In genomic region chr2:197209274-197209673, GRCh38 we compare ENCODE assay signal across 8 cellular contexts.
DNase-seq lines count a peak whose midpoint lies in the region; ATAC-seq and TF ChIP-seq lines count a peak whose summit lies in the region.

No MANE protein-coding gene starts in this region.

- H3K4me3 ChIP-seq in SK-N-SH (ENCODE audit: low read depth in 2 of 2, low read length in 1 of 2) (no peak overlapping the region), hepatocyte (no peak overlapping the region), thymus (ENCODE audit: low read length) (no peak overlapping the region)

- H3K9ac ChIP-seq in SK-N-SH: no peak overlapping the region

- DNase-seq in activated T-cell treated with anti-CD3 and anti-CD28 coated beads, Interleukin-2, amount 50 U/mL, for 24 hours: no peak
- DNase-seq in activated T-cell treated with anti-CD3 and anti-CD28 coated beads, Interleukin-2, amount 50 U/mL, for 1 hour: no peak
- DNase-seq in SK-N-SH (no peak), hepatocyte (ENCODE audit: low spot score) (no peak), Right ventricle myocardium superior (no peak)
- no peak for DNase-seq in stimulated activated naive CD4-positive, alpha-beta T cell treated with Interleukin-2 at 50 U/mL for 16 hours (lab: John Stamatoyannopoulos, UW)

- H2AFZ ChIP-seq in SK-N-SH (ENCODE audit: low read depth) (no peak overlapping the region), hepatocyte (no peak overlapping the region)

- H3F3A ChIP-seq in SK-N-SH (replicated peaks; ENCODE audit: insufficient read depth): no peaks in the 10 kb centered on the region

- H3K4me1 ChIP-seq in SK-N-SH (ENCODE audit: control insufficient read depth in 1 of 2, insufficient read depth in 2 of 2, low read depth in 1 of 2, low read length in 1 of 2) (peaks cover 7 to 30% of the 10 kb centered on the region in 2 experiments; a peak in 3 of 4 replicates), hepatocyte (ENCODE audit: insufficient read depth) (peaks cover 13% of the 10 kb centered on the region), thymus (ENCODE audit: control insufficient read depth, insufficient read depth, low read length) (peaks cover 77% of the 10 kb centered on the region)

- no peak for TF ChIP-seq RAD21 in SK-N-SH (IDR thresholded peaks at IDR 0.05; ENCODE audit: low read length)

- no peaks in the 10 kb centered on the region for H3K36me3 ChIP-seq in SK-N-SH (replicated peaks in 1 of 2; ENCODE audit: control insufficient read depth in 1 of 2, insufficient read depth in 2 of 2, low read length in 1 of 2)
- H3K36me3 ChIP-seq in hepatocyte (replicated peaks; ENCODE audit: insufficient read depth, low read depth): no peaks in the 10 kb centered on the region
- H3K36me3 ChIP-seq in thymus (ENCODE audit: control insufficient read depth, insufficient read depth): no peaks in the 10 kb centered on the region

- H3K79me2 ChIP-seq in SK-N-SH (ENCODE audit: insufficient read depth) (no peaks in the 10 kb centered on the region), hepatocyte (no peaks in the 10 kb centered on the region)

- peaks cover 99% of the 10 kb centered on the region for H3K4me1 Mint-ChIP-seq in activated T-cell treated with anti-CD3 and anti-CD28 coated beads, Interleukin-2, amount 50 U/mL, for 24 hours (ENCODE audit: low read depth)

- H3K9me3 ChIP-seq in SK-N-SH (no peaks in the 10 kb centered on the region), hepatocyte (ENCODE audit: low read depth) (no peaks in the 10 kb centered on the region), thymus (ENCODE audit: control insufficient read depth) (no peaks in the 10 kb centered on the region)

- H3K36me3 Mint-ChIP-seq in activated T-cell treated with anti-CD3 and anti-CD28 coated beads, Interleukin-2, amount 50 U/mL, for 24 hours (ENCODE audit: low read depth): peaks cover 15% of the 10 kb centered on the region

- H4K20me1 ChIP-seq in SK-N-SH (ENCODE audit: insufficient read depth) (no peaks in the 10 kb centered on the region), hepatocyte (ENCODE audit: insufficient read depth, poor library complexity, severe bottlenecking) (no peaks in the 10 kb centered on the region)

- H3K4me2 ChIP-seq in SK-N-SH: no peak overlapping the region
- H3K4me2 ChIP-seq in hepatocyte: no peak overlapping the region

- H3K4me3 Mint-ChIP-seq in activated T-cell treated with anti-CD3 and anti-CD28 coated beads, Interleukin-2, amount 50 U/mL, for 24 hours: peak overlapping the region; percentile 64

- intact Hi-C loops in Right ventricle myocardium superior (cut with DNase I): no loop called here

- ATAC-seq in GM21360 (IDR thresholded peaks at IDR 0.05; ENCODE audit: unreplicated experiment): no peak
- ATAC-seq in Right ventricle myocardium superior (ENCODE audit: poor library complexity): no peak

- H3K27ac ChIP-seq in SK-N-SH (ENCODE audit: low read depth in 2 of 2, low read length in 1 of 2): peak overlapping the region; percentile 11 to 58; a peak in 3 of 4 replicates
- H3K27ac ChIP-seq in hepatocyte: peak overlapping the region; percentile 72
- peak overlapping the region; percentile 96 for H3K27ac ChIP-seq in thymus (ENCODE audit: low read depth)

- WGBS in SK-N-SH (ENCODE audit: low lambda C conversion rate): 77% methylated on average over 2 of the region's 2 CpGs
- 76% methylated on average over 2 of the region's 2 CpGs for WGBS in hepatocyte (ENCODE audit: low lambda C conversion rate, missing lambda C conversion rate)
- 92% methylated on average over 2 of the region's 2 CpGs for whole genome bisulfite sequencing in thymus

- H3K27ac Mint-ChIP-seq in activated T-cell treated with anti-CD3 and anti-CD28 coated beads, Interleukin-2, amount 50 U/mL, for 24 hours: peak overlapping the region; percentile 97

- TF ChIP-seq CTCF in SK-N-SH (IDR thresholded peaks at IDR 0.05) (no peak), hepatocyte (IDR thresholded peaks at IDR 0.05; ENCODE audit: poor library complexity) (no peak)

- H3K27me3 ChIP-seq in SK-N-SH (ENCODE audit: insufficient read depth) (no peaks in the 10 kb centered on the region), hepatocyte (no peaks in the 10 kb centered on the region), thymus (ENCODE audit: control insufficient read depth, insufficient read depth) (no peaks in the 10 kb centered on the region)

- CTCF ChIA-PET in SK-N-SH (lab: Yijun Ruan, JAX): interaction anchor here (1.3 to 3.2 kb wide), 3 partner anchors 11 to 96 kb away, joined by 4 to 14 read pairs (median 6); no protein-coding TSS in a partner anchor

- no peaks in the 10 kb centered on the region for H3K27me3 Mint-ChIP-seq in activated T-cell treated with anti-CD3 and anti-CD28 coated beads, Interleukin-2, amount 50 U/mL, for 24 hours

- POLR2A ChIA-PET in SK-N-SH (lab: Yijun Ruan, JAX): no interaction called here

- no peaks in the 10 kb centered on the region for H3K9me3 Mint-ChIP-seq in activated T-cell treated with anti-CD3 and anti-CD28 coated beads, Interleukin-2, amount 50 U/mL, for 24 hours

- no peak for TF ChIP-seq EP300 in SK-N-SH (IDR thresholded peaks at IDR 0.05; ENCODE audit: borderline replicate concordance in 1 of 2, low read depth in 1 of 2, low read length in 1 of 2)

- H3K9me2 ChIP-seq in SK-N-SH: no peaks in the 10 kb centered on the region
- H3K9me2 ChIP-seq in hepatocyte (replicated peaks; ENCODE audit: insufficient read depth): no peaks in the 10 kb centered on the region

TF ChIP-seq in SK-N-SH, 30 proteins besides CTCF, POLR2A, EP300 and RAD21:
- no peak for TF ChIP-seq FOXJ3 (CRISPR knock-in tag; IDR thresholded peaks at IDR 0.05)
- TF ChIP-seq FOXM1 (IDR thresholded peaks at IDR 0.05; ENCODE audit: low read depth): no peak
- no peak for TF ChIP-seq REST (IDR thresholded peaks at IDR 0.05; ENCODE audit: low read depth, low read length)
- no peak for TF ChIP-seq IRF3 (IDR thresholded peaks at IDR 0.05; ENCODE audit: low read depth, low read length)
- no peak for TF ChIP-seq MEF2A (IDR thresholded peaks at IDR 0.05; ENCODE audit: borderline replicate concordance, low read depth)
- TF ChIP-seq TEAD4 (IDR thresholded peaks at IDR 0.05; ENCODE audit: borderline replicate concordance, insufficient read depth): no peak
- TF ChIP-seq EZH2phosphoT487 (IDR thresholded peaks at IDR 0.05; ENCODE audit: borderline replicate concordance, low read depth): no peak
- no peak for TF ChIP-seq GATA2 (CRISPR knock-in tag; IDR thresholded peaks at IDR 0.05)
TF ChIP-seq in SK-N-SH: peak in this region for 0.

Comparison
In these comparisons a context has a peak if more than half of its experiments do, and no peak if none do; other contexts are left out.
1. H3K27ac ChIP-seq: peak in every context shown above with its lines; median percentile 96 in thymus; 72 in hepatocyte; 34 in SK-N-SH.